5 cellular contexts compared by ENCODE assay signal in genomic region chr18:14543446-14543964, GRCh38. TPM values are rescaled to one million over a fixed set of nuclear protein-coding genes. Genes with fewer than 3 reads are reported as not detected.
"Had no signal": no experiment of that assay in that cellular context is flagged by ENCODE, and none has a peak within 500 bp of the region (broad histone marks: within the 10 kb centered on the region; RNA-seq: fewer than 3 reads in every experiment).

POTEC (minus strand) TSS chr18:14543600; CDS start chr18:14543146, 454 bp downstream.

RNA-seq across cellular contexts. Expression of gene POTEC, which starts in this region (rescaled TPM):
- total RNA-seq: HepG2, HT-29, IMR-90, K562 had no signal
- polyA plus RNA-seq: HepG2, IgD-negative memory B cell, IMR-90 had no signal
